ENCODE assay signal across 8 cellular contexts in the genomic region with DNA sequence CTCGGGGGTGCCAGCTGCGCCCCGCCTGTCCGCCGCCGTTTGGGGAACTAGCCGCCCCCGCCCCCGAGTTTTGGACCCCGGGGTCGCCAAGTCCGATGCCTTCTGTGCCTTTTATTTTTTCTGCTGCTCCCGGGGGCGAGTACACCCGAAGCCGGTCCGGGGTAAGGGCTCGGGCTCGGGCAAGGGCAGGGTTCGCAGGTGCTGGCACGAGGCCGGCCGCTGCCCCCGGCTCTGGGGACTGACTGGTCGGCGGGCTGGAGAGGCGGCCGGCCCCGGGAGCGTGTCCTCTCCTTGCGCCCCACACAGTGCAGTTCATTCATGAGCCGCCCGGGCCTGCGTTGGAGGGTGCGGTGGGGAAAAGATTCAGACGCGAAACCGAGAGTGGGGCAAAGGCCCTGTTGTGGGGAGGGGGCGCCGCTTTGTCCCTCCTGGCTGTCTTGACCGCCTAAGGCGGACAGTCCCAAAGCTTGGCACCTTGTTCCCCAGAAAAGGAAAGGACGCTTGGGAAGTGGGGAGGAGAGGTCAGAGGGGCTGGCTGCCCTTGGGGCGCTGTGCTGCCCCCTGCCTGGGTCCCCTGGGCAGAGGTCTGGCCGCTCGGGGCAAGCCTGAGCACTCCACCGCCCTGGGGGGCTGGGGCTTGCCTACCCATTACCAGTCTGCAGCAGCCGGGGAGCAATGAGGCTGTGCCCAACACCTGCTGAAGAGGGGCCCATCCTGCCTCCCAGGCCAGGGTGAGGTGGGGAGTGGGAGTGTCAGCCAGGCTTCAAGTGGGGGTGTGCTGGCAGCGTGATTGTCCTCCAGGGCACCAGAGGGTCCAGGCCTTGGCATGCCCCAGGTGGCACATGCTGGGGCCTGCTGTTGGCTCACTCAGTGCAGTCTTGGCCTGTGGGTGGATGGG. TPM values are rescaled to one million over a fixed set of nuclear protein-coding genes. Genes with fewer than 3 reads are reported as not detected.
DNase-seq lines count a peak whose midpoint lies in the region; ATAC-seq and TF ChIP-seq lines count a peak whose summit lies in the region.

No MANE protein-coding gene starts in this region.

- peaks cover 44% of the 10 kb centered on the region for H3K4me1 ChIP-seq in CD4-positive, CD25-positive, alpha-beta regulatory T cell (ENCODE audit: control insufficient read depth, insufficient read depth, low read length, poor library complexity, severe bottlenecking)
- peaks cover 18% of the 10 kb centered on the region for H3K4me1 ChIP-seq in SJSA1 (replicated peaks)
- H3K4me1 ChIP-seq in colonic mucosa: peaks cover 19% of the 10 kb centered on the region
- H3K4me1 ChIP-seq in left lung: peaks cover 14 to 62% of the 10 kb centered on the region in 2 donors

- TF ChIP-seq CTCF in colonic mucosa (IDR thresholded peaks at IDR 0.05): no peak
- TF ChIP-seq CTCF in left lung (IDR thresholded peaks at IDR 0.05): peak in 1 of 2 donors; percentile 37

- peak overlapping the region; percentile 79 to 92 (median 86) for H3K4me3 Mint-ChIP-seq in CD4-positive, CD25-positive, alpha-beta regulatory T cell

- H3K27me3 ChIP-seq in CD4-positive, CD25-positive, alpha-beta regulatory T cell (ENCODE audit: control insufficient read depth, insufficient read depth, low read length): no peaks in the 10 kb centered on the region
- H3K27me3 ChIP-seq in SJSA1 (replicated peaks) (no peaks in the 10 kb centered on the region), colonic mucosa (no peaks in the 10 kb centered on the region), left lung (no peaks in the 10 kb centered on the region)

- H3K9ac ChIP-seq in colonic mucosa (ENCODE audit: low read depth in 2 of 2, low read length in 2 of 2): peak overlapping the region; percentile 79 to 90

- no peaks in the 10 kb centered on the region for H3K27me3 Mint-ChIP-seq in CD4-positive, CD25-positive, alpha-beta regulatory T cell

- peak in 1 of 3 donors; percentile 18 for DNase-seq in CD4-positive, CD25-positive, alpha-beta regulatory T cell
- peak; percentile 34 to 60 for DNase-seq in SJSA1 (ENCODE audit: low read depth in 1 of 2, low spot score in 2 of 2)
- DNase-seq in colonic mucosa: peak; percentile 56
- peak; percentile 46 to 89 for DNase-seq in left lung
- peak; percentile 6 for DNase-seq in stimulated activated naive CD4-positive, alpha-beta T cell treated with Interleukin-2 at 50 U/mL for 16 hours (lab: John Stamatoyannopoulos, UW)
- DNase-seq in NCI-H2029 (lab: John Stamatoyannopoulos, UW): no peak

- peaks cover 0 to 2% (median 0%) of the 10 kb centered on the region in 7 donors for H3K9me3 Mint-ChIP-seq in CD4-positive, CD25-positive, alpha-beta regulatory T cell

- intact Hi-C loops in colonic mucosa (cut with DNase I): no loop called here
- intact Hi-C loops in left lung (cut with DNase I): no loop called here

- H3K27ac ChIP-seq in CD4-positive, CD25-positive, alpha-beta regulatory T cell (ENCODE audit: insufficient read depth, low read length, poor library complexity, severe bottlenecking): no peak overlapping the region
- no peak overlapping the region for H3K27ac ChIP-seq in SJSA1
- H3K27ac ChIP-seq in colonic mucosa: peak overlapping the region; percentile 69
- H3K27ac ChIP-seq in left lung: peak overlapping the region; percentile 80 to 88

- ATAC-seq in CD4-positive, CD25-positive, alpha-beta regulatory T cell (ENCODE audit: low read depth in 2 of 2): no peak
- peak; percentile 22 for ATAC-seq in GM21515 (IDR thresholded peaks at IDR 0.05; ENCODE audit: unreplicated experiment)
- peak; percentile 11 for ATAC-seq in left lung
- ATAC-seq in GM21576 (IDR thresholded peaks at IDR 0.05; ENCODE audit: unreplicated experiment): no peak

- peaks cover 9% of the 10 kb centered on the region for H3K36me3 Mint-ChIP-seq in CD4-positive, CD25-positive, alpha-beta regulatory T cell

- H3K4me1 Mint-ChIP-seq in CD4-positive, CD25-positive, alpha-beta regulatory T cell: peaks cover 16 to 62% (median 45%) of the 10 kb centered on the region in 4 donors

- H3K4me3 ChIP-seq in CD4-positive, CD25-positive, alpha-beta regulatory T cell (ENCODE audit: low read depth, low read length): no peak overlapping the region
- peak overlapping the region; percentile 77 for H3K4me3 ChIP-seq in SJSA1
- peak overlapping the region; percentile 97 for H3K4me3 ChIP-seq in colonic mucosa
- H3K4me3 ChIP-seq in left lung: peak overlapping the region; percentile 65 to 96

- peak overlapping the region in 1 of 3 donors; percentile 32 for H3K27ac Mint-ChIP-seq in CD4-positive, CD25-positive, alpha-beta regulatory T cell

- no peaks in the 10 kb centered on the region for H3K36me3 ChIP-seq in CD4-positive, CD25-positive, alpha-beta regulatory T cell (ENCODE audit: control insufficient read depth, insufficient read depth, low read length)
- H3K36me3 ChIP-seq in SJSA1 (peaks cover 16% of the 10 kb centered on the region), colonic mucosa (no peaks in the 10 kb centered on the region), left lung (no peaks in the 10 kb centered on the region)

- no peaks in the 10 kb centered on the region for H3K9me3 ChIP-seq in CD4-positive, CD25-positive, alpha-beta regulatory T cell (ENCODE audit: control insufficient read depth in 2 of 2, low read length in 2 of 2)
- H3K9me3 ChIP-seq in SJSA1 (replicated peaks) (no peaks in the 10 kb centered on the region; the same call in 1 of the 2 replicates), colonic mucosa (no peaks in the 10 kb centered on the region), left lung (no peaks in the 10 kb centered on the region)

RNA-seq across cellular contexts. Expression of gene TMEM63B, which starts 0.9 kb away (rescaled TPM):
- 20.5 TPM for total RNA-seq in CD4-positive, CD25-positive, alpha-beta regulatory T cell
- 1 to 10 TPM; 1.3 to 2.3 (median 1.4) TPM for polyA plus RNA-seq in CD4-positive, CD25-positive, alpha-beta regulatory T cell
- 7.1 and 12.7 TPM in 2 replicates for total RNA-seq in SJSA1 (2014; rRNA removed; shearing (Covaris generic))
- total RNA-seq in colonic mucosa (10 to 100 TPM; 74.3 to 95.3 TPM), left lung (100 to 1,000 TPM in 1 of 2 donors, 10 to 100 TPM in 1; 79.9 to 186 TPM)

RNA-seq across cellular contexts. Expression of gene MRPL14, which starts 1.0 kb away (rescaled TPM):
- total RNA-seq in CD4-positive, CD25-positive, alpha-beta regulatory T cell: 11.8 TPM
- polyA plus RNA-seq in CD4-positive, CD25-positive, alpha-beta regulatory T cell: 100 to 1,000 TPM in 1 of 4 donors, 10 to 100 TPM in 3; 72.3 to 101 (median 86.5) TPM
- 67.0 and 69.4 TPM in 2 replicates for total RNA-seq in SJSA1 (2014; rRNA removed; shearing (Covaris generic))
- total RNA-seq in colonic mucosa (10 to 100 TPM; 72.0 to 77.7 TPM), left lung (100 to 1,000 TPM in 1 of 2 donors, 10 to 100 TPM in 1; 85.5 to 100 TPM)

RNA-seq across cellular contexts. Expression of gene CAPN11, which starts 30.4 kb away (rescaled TPM):
- total RNA-seq in CD4-positive, CD25-positive, alpha-beta regulatory T cell: not detected
- not detected for polyA plus RNA-seq in CD4-positive, CD25-positive, alpha-beta regulatory T cell
- total RNA-seq in SJSA1 (2014; rRNA removed; shearing (Covaris generic)): not detected in 2 replicates
- total RNA-seq in colonic mucosa: 1 to 10 TPM in 1 of 2 donors, not detected in 1; 2.0 TPM
- total RNA-seq in left lung: under 1 TPM; 0.23 to 0.29 TPM

Comparison
In these comparisons a context has a peak if more than half of its experiments do, and no peak if none do; other contexts are left out.
1. ATAC-seq: peak in GM21515 (single experiment) and left lung (single experiment); none in CD4-positive, CD25-positive, alpha-beta regulatory T cell (0 of 2) and GM21576 (single experiment).
2. H3K27ac ChIP-seq: peak in colonic mucosa (single experiment) and left lung (2 of 2); none in CD4-positive, CD25-positive, alpha-beta regulatory T cell (single experiment) and SJSA1 (single experiment).